In genomic region chrX:21798677-21799219, GRCh38 we compare ENCODE assay signal across 9 cellular contexts. TPM values are rescaled to one million over a fixed set of nuclear protein-coding genes. Genes with fewer than 3 reads are reported as not detected.
A peak's percentile ranks its signal among the peaks of the same experiment; 100 is the strongest.
DNase-seq lines count a peak whose midpoint lies in the region; ATAC-seq and TF ChIP-seq lines count a peak whose summit lies in the region.
"Had no signal": no experiment of that assay in that cellular context is flagged by ENCODE, and none has a peak within 500 bp of the region (broad histone marks: within the 10 kb centered on the region; RNA-seq: fewer than 3 reads in every experiment).

No MANE protein-coding gene starts in this region.

- no peaks in the 10 kb centered on the region for H3K9me3 ChIP-seq in aorta (ENCODE audit: control insufficient read depth, low read length)
- H3K9me3 ChIP-seq in neural progenitor cell (ENCODE audit: low read depth) = no peaks in the 10 kb centered on the region

- no peaks in the 10 kb centered on the region for H3K79me2 ChIP-seq in neural progenitor cell (ENCODE audit: low read depth)

- peak; percentile 32 to 57 for DNase-seq in NCI-H2081 (lab: John Stamatoyannopoulos, UW)
- DNase-seq in NCI-H2081 treated with DMSO at 0.1 percent for 48 hours (lab: John Stamatoyannopoulos, UW) = no peak
- peak; percentile 57 to 62 for DNase-seq in NCI-H446 (lab: John Stamatoyannopoulos, UW)
- DNase-seq in foreskin fibroblast = peak; percentile 6 to 14
- DNase-seq in aorta = no peak
- DNase-seq in neural progenitor cell (ENCODE audit: low spot score) = no peak
- no peak for DNase-seq in activated naive CD8-positive, alpha-beta T cell treated with anti-CD3 and anti-CD28 coated beads for 36 hours
- DNase-seq: stimulated activated naive B cell treated with anti-CD40 and anti-IgM and Interleukin-4, amounts not matched to agents 10 μg/mL and 1 μg/mL and 100 μg/mL, for 72 hours had no signal

- 21 to 57% methylated on average over 6 of the region's 6 CpGs for WGBS in aorta, 2 donors

- peak overlapping the region in 1 of 2 donors; percentile 25 for H3K27ac ChIP-seq in aorta (ENCODE audit: low read depth in 1 of 2, low read length in 2 of 2)
- H3K27ac ChIP-seq in neural progenitor cell = no peak overlapping the region

- no peak overlapping the region for H3K4me3 Mint-ChIP-seq in neural progenitor cell
- no peak overlapping the region for H3K4me3 Mint-ChIP-seq in activated naive CD8-positive, alpha-beta T cell treated with anti-CD3 and anti-CD28 coated beads for 36 hours
- H3K4me3 Mint-ChIP-seq: stimulated activated naive B cell treated with anti-CD40 and anti-IgM and Interleukin-4, amounts not matched to agents 10 μg/mL and 1 μg/mL and 100 μg/mL, for 72 hours had no signal

- peak; percentile 33 for ATAC-seq in aorta (ENCODE audit: low FRiP score)
- ATAC-seq in HG03571 (IDR thresholded peaks at IDR 0.05; ENCODE audit: unreplicated experiment) = no peak

- H3K27me3 ChIP-seq in aorta (ENCODE audit: control insufficient read depth in 1 of 2, insufficient read depth in 2 of 2, low read length in 1 of 2) (no peaks in the 10 kb centered on the region), neural progenitor cell (no peaks in the 10 kb centered on the region)

- no peak overlapping the region for H3K27ac Mint-ChIP-seq in neural progenitor cell
- H3K27ac Mint-ChIP-seq in activated naive CD8-positive, alpha-beta T cell treated with anti-CD3 and anti-CD28 coated beads for 36 hours = no peak overlapping the region
- H3K27ac Mint-ChIP-seq: stimulated activated naive B cell treated with anti-CD40 and anti-IgM and Interleukin-4, amounts not matched to agents 10 μg/mL and 1 μg/mL and 100 μg/mL, for 72 hours had no signal

- intact Hi-C loops in aorta (cut with DNase I) = no loop called here

- peaks cover 8% of the 10 kb centered on the region for H3K4me1 Mint-ChIP-seq in neural progenitor cell
- no peaks in the 10 kb centered on the region for H3K4me1 Mint-ChIP-seq in activated naive CD8-positive, alpha-beta T cell treated with anti-CD3 and anti-CD28 coated beads for 36 hours
- H3K4me1 Mint-ChIP-seq: stimulated activated naive B cell treated with anti-CD40 and anti-IgM and Interleukin-4, amounts not matched to agents 10 μg/mL and 1 μg/mL and 100 μg/mL, for 72 hours had no signal

- H3K36me3 Mint-ChIP-seq in neural progenitor cell = no peaks in the 10 kb centered on the region
- H3K36me3 Mint-ChIP-seq in activated naive CD8-positive, alpha-beta T cell treated with anti-CD3 and anti-CD28 coated beads for 36 hours = no peaks in the 10 kb centered on the region
- H3K36me3 Mint-ChIP-seq: stimulated activated naive B cell treated with anti-CD40 and anti-IgM and Interleukin-4, amounts not matched to agents 10 μg/mL and 1 μg/mL and 100 μg/mL, for 72 hours had no signal

- no peaks in the 10 kb centered on the region for H3K27me3 Mint-ChIP-seq in neural progenitor cell (ENCODE audit: insufficient read depth, low read depth)
- H3K27me3 Mint-ChIP-seq in activated naive CD8-positive, alpha-beta T cell treated with anti-CD3 and anti-CD28 coated beads for 36 hours = peaks cover 4% of the 10 kb centered on the region

- H3K4me2 ChIP-seq in neural progenitor cell = no peak overlapping the region

- H3F3A ChIP-seq in neural progenitor cell (ENCODE audit: low read depth) = no peaks in the 10 kb centered on the region

- H3K36me3 ChIP-seq in aorta (ENCODE audit: control insufficient read depth in 1 of 2, insufficient read depth in 2 of 2, low read length in 1 of 2) (no peaks in the 10 kb centered on the region), neural progenitor cell (no peaks in the 10 kb centered on the region)

- no peak overlapping the region for H2AFZ ChIP-seq in neural progenitor cell (replicated peaks)

- no peaks in the 10 kb centered on the region for H4K20me1 ChIP-seq in neural progenitor cell (ENCODE audit: low read depth)

- TF ChIP-seq CTCF in foreskin fibroblast (IDR thresholded peaks at IDR 0.05; ENCODE audit: low read depth, low read length) (no peak), neural progenitor cell (IDR thresholded peaks at IDR 0.05) (no peak)

- H3K9me3 Mint-ChIP-seq in neural progenitor cell = no peaks in the 10 kb centered on the region
- H3K9me3 Mint-ChIP-seq in activated naive CD8-positive, alpha-beta T cell treated with anti-CD3 and anti-CD28 coated beads for 36 hours = no peaks in the 10 kb centered on the region
- H3K9me3 Mint-ChIP-seq: stimulated activated naive B cell treated with anti-CD40 and anti-IgM and Interleukin-4, amounts not matched to agents 10 μg/mL and 1 μg/mL and 100 μg/mL, for 72 hours had no signal

- H3K4me3 ChIP-seq in foreskin fibroblast (ENCODE audit: low read depth in 1 of 2, low read length in 2 of 2) (no peak overlapping the region), aorta (ENCODE audit: low read length in 2 of 2) (no peak overlapping the region), neural progenitor cell (no peak overlapping the region)

- no peaks in the 10 kb centered on the region for H3K4me1 ChIP-seq in aorta (ENCODE audit: control insufficient read depth in 1 of 2, insufficient read depth in 2 of 2, low read length in 2 of 2)
- H3K4me1 ChIP-seq in neural progenitor cell = no peaks in the 10 kb centered on the region

- no peak overlapping the region for H3K9ac ChIP-seq in neural progenitor cell

RNA-seq across cellular contexts. Expression of gene MBTPS2, which starts 40.7 kb away (rescaled TPM):
- total RNA-seq in aorta = 10 to 100 TPM; 13.5 to 14.6 TPM
- 1 to 10 TPM; 3.4 to 6.8 TPM for polyA plus RNA-seq in aorta
- total RNA-seq in neural progenitor cell (ENCODE audit: low replicate concordance) = 5.2 and 8.4 TPM in 2 replicates
- 10 to 100 TPM; 10.7 to 12.2 TPM for total RNA-seq in activated naive CD8-positive, alpha-beta T cell treated with anti-CD3 and anti-CD28 coated beads for 36 hours

RNA-seq across cellular contexts. Expression of gene SMPX, which starts 40.8 kb away (rescaled TPM):
- total RNA-seq in aorta (1 to 10 TPM in 1 of 2 donors, under 1 TPM in 1; 0.81 to 1.0 TPM), neural progenitor cell (ENCODE audit: low replicate concordance) (not detected in 2 replicates)
- polyA plus RNA-seq in aorta = 10 to 100 TPM in 1 of 2 donors, under 1 TPM in 1; 0.51 to 16.4 TPM
- total RNA-seq in activated naive CD8-positive, alpha-beta T cell treated with anti-CD3 and anti-CD28 coated beads for 36 hours = not detected

RNA-seq across cellular contexts. Expression of gene YY2, which starts 57.0 kb away (rescaled TPM):
- total RNA-seq in aorta = 1 to 10 TPM; 2.2 to 2.9 TPM
- polyA plus RNA-seq in aorta = 1 to 10 TPM in 1 of 2 donors, not detected in 1; 1.4 TPM
- 0.22 and 0.56 TPM in 2 replicates for total RNA-seq in neural progenitor cell (ENCODE audit: low replicate concordance)
- 1 to 10 TPM; 2.5 TPM for total RNA-seq in activated naive CD8-positive, alpha-beta T cell treated with anti-CD3 and anti-CD28 coated beads for 36 hours

Comparison
In these comparisons a context has a peak if more than half of its experiments do, and no peak if none do; other contexts are left out.
1. DNase-seq: peak in NCI-H2081 (2 of 2), NCI-H446 (2 of 2) and foreskin fibroblast (2 of 2); none in NCI-H2081 treated with DMSO at 0.1 percent for 48 hours (single experiment), aorta (0 of 2), neural progenitor cell (single experiment) and activated naive CD8-positive, alpha-beta T cell treated with anti-CD3 and anti-CD28 coated beads for 36 hours (single experiment).